18 cellular contexts compared by ENCODE assay signal in the genomic region with DNA sequence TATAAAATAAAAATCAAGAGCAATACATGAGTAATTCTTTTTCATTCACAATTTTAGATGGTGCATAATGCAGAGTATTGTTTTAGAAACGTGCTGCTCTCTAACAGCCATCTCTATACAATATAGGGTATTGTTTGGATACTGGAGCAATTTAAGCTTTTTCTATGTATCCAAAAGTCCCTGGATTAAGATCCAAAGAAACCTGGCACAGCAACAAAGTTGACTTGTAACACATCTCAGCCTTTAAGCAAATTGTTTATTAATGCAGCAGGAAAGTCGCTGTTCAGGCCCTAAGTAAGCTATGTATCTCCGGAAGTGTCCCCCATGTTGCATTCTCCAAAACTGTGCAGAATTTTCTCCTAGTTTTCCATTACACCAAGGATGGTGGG. TPM values are rescaled to one million over a fixed set of nuclear protein-coding genes. Genes with fewer than 3 reads are reported as not detected.
DNase-seq lines count a peak whose midpoint lies in the region; ATAC-seq and TF ChIP-seq lines count a peak whose summit lies in the region.
"Had no signal": no experiment of that assay in that cellular context is flagged by ENCODE, and none has a peak within 500 bp of the region (broad histone marks: within the 10 kb centered on the region; RNA-seq: fewer than 3 reads in every experiment).

No MANE protein-coding gene starts in this region.

- H3K4ac ChIP-seq in trophoblast cell (ENCODE audit: low read depth, low read length) = peak overlapping the region; percentile 13

- ATAC-seq in GM21360 (IDR thresholded peaks at IDR 0.05; ENCODE audit: unreplicated experiment) = no peak

- H2AK5ac ChIP-seq in trophoblast cell (ENCODE audit: low read length) = no peak overlapping the region

- H3K36me3 Mint-ChIP-seq in endothelial cell (ENCODE audit: low read depth, unreplicated experiment) = peaks cover 16% of the 10 kb centered on the region

- H3K9me3 ChIP-seq in BLaER1 (no peaks in the 10 kb centered on the region), trophoblast cell (ENCODE audit: insufficient read depth, low read depth, low read length) (no peaks in the 10 kb centered on the region)
- H3K9me3 ChIP-seq: neutrophil had no signal

- H3K9ac ChIP-seq in BLaER1 (no peak overlapping the region), trophoblast cell (ENCODE audit: low read length) (no peak overlapping the region)

- peaks cover 91% of the 10 kb centered on the region for H3K4me1 Mint-ChIP-seq in endothelial cell (ENCODE audit: unreplicated experiment)

- no peak overlapping the region for H3K4me3 Mint-ChIP-seq in endothelial cell (ENCODE audit: unreplicated experiment)
- H3K4me3 Mint-ChIP-seq: activated CD4-positive, alpha-beta T cell treated with anti-CD3 and anti-CD28 coated beads for 36 hours; activated naive CD4-positive, alpha-beta T cell treated with anti-CD3 and anti-CD28 coated beads, Interleukin-2, amount 10 ng/mL, durations not matched to agents 7 days and 5 days; CD8-positive, alpha-beta memory T cell; memory B cell had no signal

- no peak overlapping the region for H2BK120ac ChIP-seq in trophoblast cell (ENCODE audit: insufficient read depth, low read length, poor library complexity)

- H3K4me3 ChIP-seq in BLaER1 (no peak overlapping the region), trophoblast cell (ENCODE audit: low read depth, low read length) (no peak overlapping the region)

- no peak overlapping the region for H4K8ac ChIP-seq in trophoblast cell (ENCODE audit: low read depth, low read length)

- H4K20me1 ChIP-seq in BLaER1 = peaks cover 100% of the 10 kb centered on the region

- WGBS in trophoblast cell (ENCODE audit: extremely low coverage, insufficient coverage, insufficient read length) = no CpG with 5 or more reads among the region's 3 CpGs

- H2AFZ ChIP-seq in trophoblast cell (ENCODE audit: insufficient read depth, low read length, poor library complexity) = no peak overlapping the region

- no peaks in the 10 kb centered on the region for H3K27me3 ChIP-seq in BLaER1
- no peaks in the 10 kb centered on the region for H3K27me3 ChIP-seq in trophoblast cell (ENCODE audit: insufficient read depth, low read length)
- H3K27me3 ChIP-seq: neutrophil had no signal

- H3K4me1 ChIP-seq in BLaER1 = peaks cover 86% of the 10 kb centered on the region
- H3K4me1 ChIP-seq in trophoblast cell (ENCODE audit: control insufficient read depth in 1 of 2, insufficient read depth in 2 of 2, low read length in 2 of 2) = peaks cover 16 to 21% of the 10 kb centered on the region in 2 experiments

- H3K79me2 ChIP-seq in trophoblast cell (ENCODE audit: control insufficient read depth, insufficient read depth, low read length, poor library complexity) = peaks cover 20% of the 10 kb centered on the region

- H2BK5ac ChIP-seq in trophoblast cell (ENCODE audit: low read depth, low read length, poor library complexity) = no peak overlapping the region

- peak overlapping the region; percentile 45 for H3K27ac Mint-ChIP-seq in endothelial cell (ENCODE audit: unreplicated experiment)
- H3K27ac Mint-ChIP-seq: activated CD4-positive, alpha-beta T cell treated with anti-CD3 and anti-CD28 coated beads for 36 hours; activated naive CD4-positive, alpha-beta T cell treated with anti-CD3 and anti-CD28 coated beads, Interleukin-2, amount 10 ng/mL, durations not matched to agents 7 days and 5 days; memory B cell had no signal

- H3K79me1 ChIP-seq in trophoblast cell (ENCODE audit: low read length) = no peaks in the 10 kb centered on the region

- no peak overlapping the region for H3K18ac ChIP-seq in trophoblast cell (ENCODE audit: low read length)

- peaks cover 7% of the 10 kb centered on the region for H3K27me3 Mint-ChIP-seq in endothelial cell (ENCODE audit: unreplicated experiment)
- H3K27me3 Mint-ChIP-seq: activated CD4-positive, alpha-beta T cell treated with anti-CD3 and anti-CD28 coated beads for 36 hours; activated naive CD4-positive, alpha-beta T cell treated with anti-CD3 and anti-CD28 coated beads, Interleukin-2, amount 10 ng/mL, durations not matched to agents 7 days and 5 days; CD8-positive, alpha-beta memory T cell; memory B cell had no signal

- TF ChIP-seq CTCF in endothelial cell (IDR thresholded peaks at IDR 0.05; ENCODE audit: unreplicated experiment) = no peak

- H3K36me3 ChIP-seq in BLaER1 (peaks cover 49% of the 10 kb centered on the region), trophoblast cell (ENCODE audit: control insufficient read depth in 1 of 2, insufficient read depth in 2 of 2, low read length in 2 of 2) (peaks cover 0 to 2% of the 10 kb centered on the region in 2 experiments)
- H3K36me3 ChIP-seq: neutrophil had no signal

- H3K14ac ChIP-seq in trophoblast cell (ENCODE audit: low read length) = no peak overlapping the region

- H3K23ac ChIP-seq in trophoblast cell (ENCODE audit: low read length) = no peak overlapping the region

- no peak overlapping the region for H2BK12ac ChIP-seq in trophoblast cell (ENCODE audit: low read length)

- H4K12ac ChIP-seq in trophoblast cell (ENCODE audit: low read depth, low read length) = no peak overlapping the region

- H4K91ac ChIP-seq in trophoblast cell (ENCODE audit: low read depth, low read length) = no peak overlapping the region

- H3K4me2 ChIP-seq in BLaER1 = peak overlapping the region; percentile 25; the same call in 1 of the 2 replicates
- no peak overlapping the region for H3K4me2 ChIP-seq in trophoblast cell (ENCODE audit: low read length)

- H3K9me3 Mint-ChIP-seq in endothelial cell (ENCODE audit: unreplicated experiment) = no peaks in the 10 kb centered on the region
- H3K9me3 Mint-ChIP-seq: activated naive CD4-positive, alpha-beta T cell treated with anti-CD3 and anti-CD28 coated beads, Interleukin-2, amount 10 ng/mL, durations not matched to agents 7 days and 5 days; CD8-positive, alpha-beta memory T cell; memory B cell had no signal

- H3K27ac ChIP-seq in BLaER1 (no peak overlapping the region), trophoblast cell (ENCODE audit: low read depth, low read length) (no peak overlapping the region)
- H3K27ac ChIP-seq: neutrophil had no signal

- peak; percentile 60 for DNase-seq in NCI-H526 treated with DMSO at 0.1 percent for 48 hours (lab: John Stamatoyannopoulos, UW)
- DNase-seq in endothelial cell (ENCODE audit: low spot score) = no peak
- DNase-seq in trophoblast cell = no peak
- DNase-seq in activated CD4-positive, alpha-beta T cell treated with anti-CD3 and anti-CD28 coated beads, Interleukin-2, amount 50 U/mL, for 4 hours = no peak
- no peak for DNase-seq in nucleus accumbens (lab: John Stamatoyannopoulos, UW)
- DNase-seq in activated T-cell treated with anti-CD3 and anti-CD28 coated beads, Interleukin-2, amount 50 U/mL, for 48 hours = no peak
- DNase-seq: ACHN; activated CD4-positive, alpha-beta T cell treated with anti-CD3 and anti-CD28 coated beads for 36 hours; activated CD8-positive, alpha-beta memory T cell treated with anti-CD3 and anti-CD28 coated beads, Interleukin-2, amount 50 U/mL, for 4 hours; activated naive CD4-positive, alpha-beta T cell treated with anti-CD3 and anti-CD28 coated beads, Interleukin-2, amount 10 ng/mL, durations not matched to agents 7 days and 5 days; CD8-positive, alpha-beta memory T cell; effector CD8-positive, alpha-beta T cell; SHP77; T1000 had no signal

RNA-seq across cellular contexts. Expression of a gene that starts 7.3 kb away (rescaled TPM):
- 120 TPM for total RNA-seq in endothelial cell (ENCODE audit: unreplicated experiment)
- polyA plus RNA-seq in trophoblast cell (2013) = 44.1 and 47.0 TPM in 2 replicates
